Comparison of ENCODE assay signal across 21 cellular contexts in the genomic region with DNA sequence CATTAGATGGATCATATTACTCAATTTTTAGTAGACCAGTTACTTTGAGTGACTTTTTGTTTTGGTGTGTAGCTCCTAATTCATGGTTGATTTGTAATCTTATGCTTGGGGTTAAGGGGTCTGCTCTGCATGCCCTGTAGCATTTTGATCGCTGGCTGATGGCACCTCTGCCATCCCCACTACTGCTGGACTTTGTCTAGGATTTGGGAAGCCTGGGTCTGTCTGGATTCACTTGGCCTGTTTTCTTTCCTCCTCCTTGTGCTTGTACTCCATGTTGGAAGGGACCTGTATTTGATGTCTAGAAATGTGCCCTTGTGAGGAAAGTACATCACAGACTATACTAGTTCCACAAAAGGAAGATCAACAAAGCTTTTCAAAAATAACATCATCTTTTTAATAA.
"Had no signal": no experiment of that assay in that cellular context is flagged by ENCODE, and none has a peak within 500 bp of the region (broad histone marks: within the 10 kb centered on the region; RNA-seq: fewer than 3 reads in every experiment).

No MANE protein-coding gene starts in this region.

- H3K36me3 ChIP-seq: transverse colon had no signal

- ATAC-seq: activated CD8-positive, alpha-beta T cell treated with anti-CD3 and anti-CD28 coated beads, Interleukin-2, amount 10 ng/mL, durations not matched to agents 7 days and 5 days; stimulated activated naive CD8-positive, alpha-beta T cell treated with anti-CD3 and anti-CD28 coated beads, Interleukin-15, Interleukin-2, amounts not matched to agents 100 U/mL and 50 U/mL, for 24 hours had no signal

- DNase-seq: activated CD4-positive, alpha-beta T cell treated with anti-CD3 and anti-CD28 coated beads, Interleukin-2, amount 10 ng/mL, durations not matched to agents 7 days and 5 days; activated CD8-positive, alpha-beta T cell treated with anti-CD3 and anti-CD28 coated beads, Interleukin-2, amount 10 ng/mL, durations not matched to agents 7 days and 5 days; activated naive CD4-positive, alpha-beta T cell treated with Interleukin-2 at 50 U/mL for 16 hours; activated T-cell treated with anti-CD3 and anti-CD28 coated beads, Interleukin-2, amount 50 U/mL, for 24 hours; brain microvascular endothelial cell; central memory CD4-positive, alpha-beta T cell; erythroblast; head of caudate nucleus; kidney; posterior cingulate gyrus; retina; stimulated activated CD4-positive, alpha-beta T cell treated with anti-CD3 and anti-CD28 coated beads, Interleukin-12 subunit alpha, Interleukin-12 subunit beta, amount 100 ng/mL, for 4 hours; stimulated activated CD4-positive, alpha-beta T cell treated with anti-CD3 and anti-CD28 coated beads, Interleukin-1b, Interleukin-23, amount 100 ng/mL, for 48 hours; stimulated activated CD8-positive, alpha-beta memory T cell treated with anti-CD3 and anti-CD28 coated beads, Interleukin-4, amount 100 ng/mL, for 48 hours; stimulated activated naive CD8-positive, alpha-beta T cell treated with anti-CD3 and anti-CD28 coated beads, Interleukin-15, Interleukin-2, amounts not matched to agents 100 U/mL and 50 U/mL, for 24 hours; substantia nigra; T-helper 1 cell; T-helper 9 cell; transverse colon had no signal

- H3K9me3 Mint-ChIP-seq: activated CD4-positive, alpha-beta T cell treated with anti-CD3 and anti-CD28 coated beads, Interleukin-2, amount 10 ng/mL, durations not matched to agents 7 days and 5 days had no signal

- H3K27me3 Mint-ChIP-seq: activated CD4-positive, alpha-beta T cell treated with anti-CD3 and anti-CD28 coated beads, Interleukin-2, amount 10 ng/mL, durations not matched to agents 7 days and 5 days; activated T-cell treated with anti-CD3 and anti-CD28 coated beads, Interleukin-2, amount 50 U/mL, for 24 hours had no signal

- H3K4me1 Mint-ChIP-seq: activated CD4-positive, alpha-beta T cell treated with anti-CD3 and anti-CD28 coated beads, Interleukin-2, amount 10 ng/mL, durations not matched to agents 7 days and 5 days had no signal

- H3K27ac ChIP-seq: brain microvascular endothelial cell, coronary artery, transverse colon had no signal

- H3K27me3 ChIP-seq: brain microvascular endothelial cell, transverse colon had no signal

- H3K4me3 Mint-ChIP-seq: activated CD4-positive, alpha-beta T cell treated with anti-CD3 and anti-CD28 coated beads, Interleukin-2, amount 10 ng/mL, durations not matched to agents 7 days and 5 days; activated CD8-positive, alpha-beta T cell treated with anti-CD3 and anti-CD28 coated beads, Interleukin-2, amount 10 ng/mL, durations not matched to agents 7 days and 5 days; activated T-cell treated with anti-CD3 and anti-CD28 coated beads, Interleukin-2, amount 50 U/mL, for 24 hours had no signal

- H3K4me3 ChIP-seq: coronary artery, transverse colon had no signal

- H3K27ac Mint-ChIP-seq: activated CD4-positive, alpha-beta T cell treated with anti-CD3 and anti-CD28 coated beads, Interleukin-2, amount 10 ng/mL, durations not matched to agents 7 days and 5 days; activated CD8-positive, alpha-beta T cell treated with anti-CD3 and anti-CD28 coated beads, Interleukin-2, amount 10 ng/mL, durations not matched to agents 7 days and 5 days; activated T-cell treated with anti-CD3 and anti-CD28 coated beads, Interleukin-2, amount 50 U/mL, for 24 hours; activated T-helper 2 cell treated with anti-CD3 and anti-CD28 coated beads, Interferon-gamma antibody, Interleukin-2, Interleukin-4, amounts not matched to agents 10 μg/mL and 5 μg/mL and 100 μg/mL, durations not matched to agents 14 hours and 24 hours and 36 hours had no signal

- H3K9me3 ChIP-seq: transverse colon had no signal
